Comparison of ENCODE assay signal across 20 cellular contexts in the genomic region with DNA sequence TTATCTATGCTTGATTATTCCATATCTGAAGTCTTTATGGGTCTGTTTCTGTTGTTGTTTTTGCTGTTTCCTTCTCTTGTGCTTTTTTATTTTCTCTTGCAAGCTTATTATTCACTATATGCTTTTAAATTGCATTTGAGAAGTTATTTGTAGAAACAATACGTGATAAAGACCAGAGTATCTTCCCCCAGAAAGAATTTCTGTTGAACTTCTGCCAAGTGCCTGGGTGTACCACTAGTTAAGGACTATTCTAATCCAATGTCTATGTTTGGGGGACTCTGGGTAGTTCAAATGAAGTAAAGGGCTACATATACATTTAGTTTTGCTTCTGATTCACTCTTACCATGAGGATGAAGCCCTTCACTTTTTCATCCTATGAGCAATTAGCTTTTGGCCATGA.
"Had no signal": no experiment of that assay in that cellular context is flagged by ENCODE, and none has a peak within 500 bp of the region (broad histone marks: within the 10 kb centered on the region; RNA-seq: fewer than 3 reads in every experiment).

No MANE protein-coding gene starts in this region.

- DNase-seq: endodermal cell; gastrocnemius medialis; heart right ventricle; hypothalamus; islet precursor cell; nucleus accumbens; ovary; sigmoid colon; stimulated activated CD4-positive, alpha-beta T cell treated with anti-CD3 and anti-CD28 coated beads, Interleukin-4, amount 100 ng/mL, for 1 hour; stimulated activated CD8-positive, alpha-beta memory T cell treated with anti-CD3 and anti-CD28 coated beads, Interleukin-4, amount 100 ng/mL, for 48 hours; testis; upper lobe of right lung had no signal

- H2AFZ ChIP-seq: neural progenitor cell had no signal

- H3K4me2 ChIP-seq: neural progenitor cell, smooth muscle cell had no signal

- H3K27ac ChIP-seq: gastrocnemius medialis, heart right ventricle, neural progenitor cell, ovary, sigmoid colon, testis, tibial nerve, upper lobe of right lung, vagina had no signal

- H3K27me3 ChIP-seq: gastrocnemius medialis, heart right ventricle, neural progenitor cell, right atrium auricular region, sigmoid colon, testis, tibial nerve, upper lobe of right lung, vagina had no signal

- ATAC-seq: gastrocnemius medialis; heart right ventricle; left lobe of liver; natural killer cell treated with Interleukin-12 subunit alpha and Interleukin-12 subunit beta and Interleukin-15 and Interleukin-18, amount 100 ng/mL, for 72 hours; stimulated activated memory B cell treated with anti-CD40 and anti-IgM and Interleukin-4, amounts not matched to agents 10 μg/mL and 1 μg/mL and 100 μg/mL, for 72 hours; upper lobe of right lung had no signal

- H3K9me3 ChIP-seq: gastrocnemius medialis, heart right ventricle, ovary, right atrium auricular region, sigmoid colon, testis, tibial nerve, upper lobe of right lung, vagina had no signal

- H3K4me3 ChIP-seq: gastrocnemius medialis, heart right ventricle, neural progenitor cell, ovary, right atrium auricular region, sigmoid colon, smooth muscle cell, testis, tibial nerve, upper lobe of right lung, vagina had no signal

- H3K36me3 ChIP-seq: gastrocnemius medialis, ovary, right atrium auricular region, upper lobe of right lung had no signal

- H3K9ac ChIP-seq: neural progenitor cell had no signal

- H3K4me1 ChIP-seq: neural progenitor cell, right atrium auricular region, testis, tibial nerve, upper lobe of right lung, vagina had no signal
